6 cellular contexts compared by ENCODE assay signal in genomic region chr12:57429473-57430116, GRCh38. TPM values are rescaled to one million over a fixed set of nuclear protein-coding genes. Genes with fewer than 3 reads are reported as not detected.
A peak's percentile ranks its signal among the peaks of the same experiment; 100 is the strongest.
DNase-seq lines count a peak whose midpoint lies in the region; ATAC-seq and TF ChIP-seq lines count a peak whose summit lies in the region.

No MANE protein-coding gene starts in this region.

- DNase-seq in DMS 273 (lab: John Stamatoyannopoulos, UW; ENCODE audit: unreplicated experiment) = peak; percentile 28
- no peak for DNase-seq in DMS 273 treated with DMSO at 0.1 percent for 48 hours (lab: John Stamatoyannopoulos, UW)
- no peak for DNase-seq in chondrocyte (ENCODE audit: low spot score)
- DNase-seq in retinal pigment epithelial cell (ENCODE audit: low read depth) = no peak
- no peak for DNase-seq in inferior parietal cortex (ENCODE audit: extremely low spot score)

- TF ChIP-seq CTCF in chondrocyte (IDR thresholded peaks at IDR 0.05) = no peak
- TF ChIP-seq CTCF in retinal pigment epithelial cell (conservative IDR thresholded peaks at IDR 0.05; ENCODE audit: low read depth, low read length) = no peak

- H3K27ac Mint-ChIP-seq in chondrocyte (ENCODE audit: unreplicated experiment) = peak overlapping the region; percentile 96

- ATAC-seq in HG03039 (IDR thresholded peaks at IDR 0.05; ENCODE audit: unreplicated experiment) = no peak

- H3K4me3 ChIP-seq in retinal pigment epithelial cell (ENCODE audit: low read length) = peak overlapping the region; percentile 69

- H3K27me3 Mint-ChIP-seq in chondrocyte (ENCODE audit: low read depth) = no peaks in the 10 kb centered on the region

- no peaks in the 10 kb centered on the region for H3K9me3 Mint-ChIP-seq in chondrocyte (ENCODE audit: low read depth)

- no peaks in the 10 kb centered on the region for H3K36me3 Mint-ChIP-seq in chondrocyte (ENCODE audit: low read depth)

- H3K4me3 Mint-ChIP-seq in chondrocyte (ENCODE audit: unreplicated experiment) = peak overlapping the region; percentile 82

- H3K4me1 Mint-ChIP-seq in chondrocyte (ENCODE audit: low read depth) = peaks cover 28% of the 10 kb centered on the region

RNA-seq across cellular contexts. Expression of gene R3HDM2, which starts 1.2 kb away (rescaled TPM):
- total RNA-seq in chondrocyte = 43.4 to 61.8 TPM (median 46.5 TPM) in 3 replicates

RNA-seq across cellular contexts. Expression of gene INHBC, which starts 5.0 kb away (rescaled TPM):
- total RNA-seq in chondrocyte = not detected in 3 replicates

RNA-seq across cellular contexts. Expression of gene INHBE, which starts 25.5 kb away (rescaled TPM):
- 0.77 to 8.5 TPM (median 8.4 TPM) in 3 replicates for total RNA-seq in chondrocyte

RNA-seq across cellular contexts. Expression of gene GLI1, which starts 30.0 kb away (rescaled TPM):
- total RNA-seq in chondrocyte = 6.2 to 8.3 TPM (median 6.8 TPM) in 3 replicates

RNA-seq across cellular contexts. Expression of gene ARHGAP9, which starts 50.1 kb away (rescaled TPM):
- 2.9 to 3.1 TPM in 2 of 3 replicates, not detected in the other for total RNA-seq in chondrocyte
